Comparison of ENCODE assay signal across 8 cellular contexts in genomic region chr3:100492059-100492809, GRCh38. TPM values are rescaled to one million over a fixed set of nuclear protein-coding genes. Genes with fewer than 3 reads are reported as not detected.
DNase-seq lines count a peak whose midpoint lies in the region; ATAC-seq and TF ChIP-seq lines count a peak whose summit lies in the region.

TMEM45A (plus strand) TSS chr3:100492619; CDS start chr3:100555212, 62,593 bp downstream.

- DNase-seq in NCI-H128 (lab: John Stamatoyannopoulos, UW; ENCODE audit: unreplicated experiment) = peak; percentile 89
- DNase-seq in T-cell = peak; percentile 30 to 72 (median 61)
- DNase-seq in amniotic stem cell (lab: John Stamatoyannopoulos, UW) = peak; percentile 90
- peak; percentile 99 for DNase-seq in left ventricle myocardium superior
- peak; percentile 96 for DNase-seq in progenitor cell of endocrine pancreas (ENCODE audit: low spot score, unreplicated experiment)
- peak; percentile 98 for DNase-seq in upper lobe of right lung

- H3K27ac ChIP-seq in upper lobe of right lung = peak within 1 kb of the TSS; percentile 77

- no peaks in the 10 kb centered on the region for H3K36me3 Mint-ChIP-seq in T-cell
- H3K36me3 Mint-ChIP-seq in progenitor cell of endocrine pancreas (ENCODE audit: insufficient read depth) = no peaks in the 10 kb centered on the region

- TF ChIP-seq CTCF in GM12875 (IDR thresholded peaks at IDR 0.05; ENCODE audit: borderline replicate concordance, insufficient read depth, low read depth, low read length) = no peak
- no peak for TF ChIP-seq CTCF in progenitor cell of endocrine pancreas (IDR thresholded peaks at IDR 0.05; ENCODE audit: unreplicated experiment)
- no peak for TF ChIP-seq CTCF in upper lobe of right lung (IDR thresholded peaks at IDR 0.05)

- H3K27me3 ChIP-seq in upper lobe of right lung = no peaks in the 10 kb centered on the region

- H3K4me1 Mint-ChIP-seq in T-cell (peaks cover 10 to 16% (median 12%) of the 10 kb centered on the region in 3 donors), progenitor cell of endocrine pancreas (ENCODE audit: low read depth) (peaks cover 16% of the 10 kb centered on the region)

- H3K27me3 Mint-ChIP-seq in T-cell = peaks cover 22 to 35% of the 10 kb centered on the region in 2 donors
- no peaks in the 10 kb centered on the region for H3K27me3 Mint-ChIP-seq in progenitor cell of endocrine pancreas

- CTCF ChIA-PET in T-cell (lab: Charles Lee) = interaction anchor here in 1 of 2 donors (0.6 kb wide), 1 partner anchor 299 kb away, joined by 3 read pairs; no protein-coding TSS in a partner anchor

- H3K27ac Mint-ChIP-seq in T-cell = peak within 1 kb of the TSS in 1 of 2 donors; percentile 19
- peak within 1 kb of the TSS; percentile 94 for H3K27ac Mint-ChIP-seq in progenitor cell of endocrine pancreas

- no peaks in the 10 kb centered on the region for H3K36me3 ChIP-seq in upper lobe of right lung

- ATAC-seq in HG02678 (IDR thresholded peaks at IDR 0.05; ENCODE audit: unreplicated experiment) (peak; percentile 98), T-cell (replicated peaks in 1 of 4) (peak; percentile 91 to 97 (median 96)), left ventricle myocardium superior (peak; percentile 100), upper lobe of right lung (peak; percentile 100)

- POLR2A ChIA-PET in T-cell (lab: Charles Lee) = no interaction called here

- H3K4me3 Mint-ChIP-seq in T-cell (peak within 1 kb of the TSS; percentile 76 to 82 (median 77)), progenitor cell of endocrine pancreas (ENCODE audit: low read depth) (peak within 1 kb of the TSS; percentile 91)

- H3K4me3 ChIP-seq in GM12875 (ENCODE audit: low read depth, low read length) (peak within 1 kb of the TSS; percentile 49), upper lobe of right lung (peak within 1 kb of the TSS; percentile 59)

- H3K9me3 ChIP-seq in upper lobe of right lung = no peaks in the 10 kb centered on the region

- intact Hi-C loops in left ventricle myocardium superior (cut with micrococcal nuclease) (no loop called here), upper lobe of right lung (cut with DNase I) (no loop called here)

- H3K9me3 Mint-ChIP-seq in T-cell (no peaks in the 10 kb centered on the region), progenitor cell of endocrine pancreas (ENCODE audit: low read depth) (peaks cover 5% of the 10 kb centered on the region)

- no peaks in the 10 kb centered on the region for H3K4me1 ChIP-seq in upper lobe of right lung

RNA-seq across cellular contexts. Expression of gene TMEM45A, which starts in this region (rescaled TPM):
- total RNA-seq in T-cell (under 1 TPM in 4 of 5 donors, not detected in 1; 0.15 to 0.36 (median 0.18) TPM), left ventricle myocardium superior (3.2 TPM), progenitor cell of endocrine pancreas (9.9 and 13.6 TPM in 2 replicates), upper lobe of right lung (15.9 TPM)

Comparison
In these comparisons a context has a peak if more than half of its experiments do, and no peak if none do; other contexts are left out.
1. Peak in every context shown above with its lines: DNase-seq, ATAC-seq, H3K4me3 ChIP-seq and H3K27ac ChIP-seq.
2. Peak in DNase-seq and ATAC-seq in T-cell; RNA of the gene not detected or under 1 TPM.